1 cellular context compared by ENCODE assay signal in the genomic region with DNA sequence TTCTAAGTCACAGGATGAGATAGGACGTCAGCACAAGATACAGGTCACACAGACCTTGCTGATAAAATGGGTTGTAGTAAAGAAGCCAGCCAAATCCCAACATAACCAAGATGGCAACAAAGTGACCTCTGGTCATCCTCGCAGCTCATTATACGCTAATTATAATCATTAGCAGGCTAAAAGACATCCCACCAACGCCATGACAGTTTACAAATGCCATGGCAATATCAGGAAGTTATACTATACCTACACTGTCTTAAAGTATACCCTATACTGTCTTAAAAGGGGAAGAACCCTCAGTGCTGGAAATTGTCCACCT.
TF ChIP-seq lines count a peak whose summit lies in the region.

No MANE protein-coding gene starts in this region.

TF ChIP-seq in K562, 482 proteins besides CTCF, POLR2A, EP300 and RAD21 (continued from another document):
- TF ChIP-seq, protein P1, sequence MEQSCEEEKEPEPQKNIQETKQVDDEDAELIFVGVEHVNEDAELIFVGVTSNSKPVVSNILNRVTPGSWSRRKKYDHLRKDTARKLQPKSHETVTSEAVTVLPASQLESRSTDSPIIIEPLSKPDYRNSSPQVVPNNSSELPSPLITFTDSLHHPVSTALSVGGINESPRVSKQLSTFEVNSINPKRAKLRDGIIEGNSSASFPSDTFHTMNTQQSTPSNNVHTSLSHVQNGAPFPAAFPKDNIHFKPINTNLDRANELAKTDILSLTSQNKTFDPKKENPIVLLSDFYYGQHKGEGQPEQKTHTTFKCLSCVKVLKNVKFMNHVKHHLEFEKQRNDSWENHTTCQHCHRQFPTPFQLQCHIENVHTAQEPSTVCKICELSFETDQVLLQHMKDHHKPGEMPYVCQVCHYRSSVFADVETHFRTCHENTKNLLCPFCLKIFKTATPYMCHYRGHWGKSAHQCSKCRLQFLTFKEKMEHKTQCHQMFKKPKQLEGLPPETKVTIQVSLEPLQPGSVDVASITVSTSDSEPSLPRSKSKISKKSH (CRISPR knock-in tag; IDR thresholded peaks at IDR 0.05), result no peak
- TF ChIP-seq, protein P2, sequence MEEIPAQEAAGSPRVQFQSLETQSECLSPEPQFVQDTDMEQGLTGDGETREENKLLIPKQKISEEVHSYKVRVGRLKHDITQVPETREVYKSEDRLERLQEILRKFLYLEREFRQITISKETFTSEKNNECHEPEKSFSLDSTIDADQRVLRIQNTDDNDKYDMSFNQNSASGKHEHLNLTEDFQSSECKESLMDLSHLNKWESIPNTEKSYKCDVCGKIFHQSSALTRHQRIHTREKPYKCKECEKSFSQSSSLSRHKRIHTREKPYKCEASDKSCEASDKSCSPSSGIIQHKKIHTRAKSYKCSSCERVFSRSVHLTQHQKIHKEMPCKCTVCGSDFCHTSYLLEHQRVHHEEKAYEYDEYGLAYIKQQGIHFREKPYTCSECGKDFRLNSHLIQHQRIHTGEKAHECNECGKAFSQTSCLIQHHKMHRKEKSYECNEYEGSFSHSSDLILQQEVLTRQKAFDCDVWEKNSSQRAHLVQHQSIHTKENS (CRISPR knock-in tag; IDR thresholded peaks at IDR 0.05), result no peak
- TF ChIP-seq, protein P3, sequence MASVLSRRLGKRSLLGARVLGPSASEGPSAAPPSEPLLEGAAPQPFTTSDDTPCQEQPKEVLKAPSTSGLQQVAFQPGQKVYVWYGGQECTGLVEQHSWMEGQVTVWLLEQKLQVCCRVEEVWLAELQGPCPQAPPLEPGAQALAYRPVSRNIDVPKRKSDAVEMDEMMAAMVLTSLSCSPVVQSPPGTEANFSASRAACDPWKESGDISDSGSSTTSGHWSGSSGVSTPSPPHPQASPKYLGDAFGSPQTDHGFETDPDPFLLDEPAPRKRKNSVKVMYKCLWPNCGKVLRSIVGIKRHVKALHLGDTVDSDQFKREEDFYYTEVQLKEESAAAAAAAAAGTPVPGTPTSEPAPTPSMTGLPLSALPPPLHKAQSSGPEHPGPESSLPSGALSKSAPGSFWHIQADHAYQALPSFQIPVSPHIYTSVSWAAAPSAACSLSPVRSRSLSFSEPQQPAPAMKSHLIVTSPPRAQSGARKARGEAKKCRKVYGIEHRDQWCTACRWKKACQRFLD (CRISPR knock-in tag; IDR thresholded peaks at IDR 0.05), result peak; percentile 51; the same call in 1 of the 2 replicates
- TF ChIP-seq, protein P4, sequence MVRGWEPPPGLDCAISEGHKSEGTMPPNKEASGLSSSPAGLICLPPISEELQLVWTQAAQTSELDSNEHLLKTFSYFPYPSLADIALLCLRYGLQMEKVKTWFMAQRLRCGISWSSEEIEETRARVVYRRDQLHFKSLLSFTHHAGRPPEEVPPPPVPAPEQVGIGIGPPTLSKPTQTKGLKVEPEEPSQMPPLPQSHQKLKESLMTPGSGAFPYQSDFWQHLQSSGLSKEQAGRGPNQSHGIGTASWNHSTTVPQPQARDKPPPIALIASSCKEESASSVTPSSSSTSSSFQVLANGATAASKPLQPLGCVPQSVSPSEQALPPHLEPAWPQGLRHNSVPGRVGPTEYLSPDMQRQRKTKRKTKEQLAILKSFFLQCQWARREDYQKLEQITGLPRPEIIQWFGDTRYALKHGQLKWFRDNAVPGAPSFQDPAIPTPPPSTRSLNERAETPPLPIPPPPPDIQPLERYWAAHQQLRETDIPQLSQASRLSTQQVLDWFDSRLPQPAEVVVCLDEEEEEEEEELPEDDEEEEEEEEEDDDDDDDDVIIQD (CRISPR knock-in tag; IDR thresholded peaks at IDR 0.05), result no peak
- TF ChIP-seq, protein P5, sequence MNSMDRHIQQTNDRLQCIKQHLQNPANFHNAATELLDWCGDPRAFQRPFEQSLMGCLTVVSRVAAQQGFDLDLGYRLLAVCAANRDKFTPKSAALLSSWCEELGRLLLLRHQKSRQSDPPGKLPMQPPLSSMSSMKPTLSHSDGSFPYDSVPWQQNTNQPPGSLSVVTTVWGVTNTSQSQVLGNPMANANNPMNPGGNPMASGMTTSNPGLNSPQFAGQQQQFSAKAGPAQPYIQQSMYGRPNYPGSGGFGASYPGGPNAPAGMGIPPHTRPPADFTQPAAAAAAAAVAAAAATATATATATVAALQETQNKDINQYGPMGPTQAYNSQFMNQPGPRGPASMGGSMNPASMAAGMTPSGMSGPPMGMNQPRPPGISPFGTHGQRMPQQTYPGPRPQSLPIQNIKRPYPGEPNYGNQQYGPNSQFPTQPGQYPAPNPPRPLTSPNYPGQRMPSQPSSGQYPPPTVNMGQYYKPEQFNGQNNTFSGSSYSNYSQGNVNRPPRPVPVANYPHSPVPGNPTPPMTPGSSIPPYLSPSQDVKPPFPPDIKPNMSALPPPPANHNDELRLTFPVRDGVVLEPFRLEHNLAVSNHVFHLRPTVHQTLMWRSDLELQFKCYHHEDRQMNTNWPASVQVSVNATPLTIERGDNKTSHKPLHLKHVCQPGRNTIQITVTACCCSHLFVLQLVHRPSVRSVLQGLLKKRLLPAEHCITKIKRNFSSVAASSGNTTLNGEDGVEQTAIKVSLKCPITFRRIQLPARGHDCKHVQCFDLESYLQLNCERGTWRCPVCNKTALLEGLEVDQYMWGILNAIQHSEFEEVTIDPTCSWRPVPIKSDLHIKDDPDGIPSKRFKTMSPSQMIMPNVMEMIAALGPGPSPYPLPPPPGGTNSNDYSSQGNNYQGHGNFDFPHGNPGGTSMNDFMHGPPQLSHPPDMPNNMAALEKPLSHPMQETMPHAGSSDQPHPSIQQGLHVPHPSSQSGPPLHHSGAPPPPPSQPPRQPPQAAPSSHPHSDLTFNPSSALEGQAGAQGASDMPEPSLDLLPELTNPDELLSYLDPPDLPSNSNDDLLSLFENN (IDR thresholded peaks at IDR 0.05; ENCODE audit: low read depth in 2 of 2, low read length in 2 of 2), result no peak
- no peak for TF ChIP-seq SMAD3 (CRISPR knock-in tag; conservative IDR thresholded peaks at IDR 0.05)
- no peak for TF ChIP-seq DDX20 (tag; IDR thresholded peaks at IDR 0.05; ENCODE audit: low read depth)
- TF ChIP-seq, protein P6, sequence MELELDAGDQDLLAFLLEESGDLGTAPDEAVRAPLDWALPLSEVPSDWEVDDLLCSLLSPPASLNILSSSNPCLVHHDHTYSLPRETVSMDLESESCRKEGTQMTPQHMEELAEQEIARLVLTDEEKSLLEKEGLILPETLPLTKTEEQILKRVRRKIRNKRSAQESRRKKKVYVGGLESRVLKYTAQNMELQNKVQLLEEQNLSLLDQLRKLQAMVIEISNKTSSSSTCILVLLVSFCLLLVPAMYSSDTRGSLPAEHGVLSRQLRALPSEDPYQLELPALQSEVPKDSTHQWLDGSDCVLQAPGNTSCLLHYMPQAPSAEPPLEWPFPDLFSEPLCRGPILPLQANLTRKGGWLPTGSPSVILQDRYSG (tag; conservative IDR thresholded peaks at IDR 0.05; ENCODE audit: low read depth), result 0 out of 2 replicates have a peak, but pooled peaks have one; percentile 15
- no peak for TF ChIP-seq SMARCB1 (IDR thresholded peaks at IDR 0.05; ENCODE audit: insufficient read length, low read depth)
- TF ChIP-seq CXXC5 (CRISPR knock-in tag; IDR thresholded peaks at IDR 0.05), result no peak
- TF ChIP-seq RCOR1 (IDR thresholded peaks at IDR 0.05; ENCODE audit: borderline replicate concordance in 1 of 2, low read depth in 2 of 2, low read length in 2 of 2), result no peak
- TF ChIP-seq, protein P7, sequence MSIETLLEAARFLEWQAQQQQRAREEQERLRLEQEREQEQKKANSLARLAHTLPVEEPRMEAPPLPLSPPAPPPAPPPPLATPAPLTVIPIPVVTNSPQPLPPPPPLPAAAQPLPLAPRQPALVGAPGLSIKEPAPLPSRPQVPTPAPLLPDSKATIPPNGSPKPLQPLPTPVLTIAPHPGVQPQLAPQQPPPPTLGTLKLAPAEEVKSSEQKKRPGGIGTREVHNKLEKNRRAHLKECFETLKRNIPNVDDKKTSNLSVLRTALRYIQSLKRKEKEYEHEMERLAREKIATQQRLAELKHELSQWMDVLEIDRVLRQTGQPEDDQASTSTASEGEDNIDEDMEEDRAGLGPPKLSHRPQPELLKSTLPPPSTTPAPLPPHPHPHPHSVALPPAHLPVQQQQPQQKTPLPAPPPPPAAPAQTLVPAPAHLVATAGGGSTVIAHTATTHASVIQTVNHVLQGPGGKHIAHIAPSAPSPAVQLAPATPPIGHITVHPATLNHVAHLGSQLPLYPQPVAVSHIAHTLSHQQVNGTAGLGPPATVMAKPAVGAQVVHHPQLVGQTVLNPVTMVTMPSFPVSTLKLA (conservative IDR thresholded peaks at IDR 0.05), result no peak
- TF ChIP-seq MYC (IDR thresholded peaks at IDR 0.05; ENCODE audit: low read depth, low read length), result no peak
- TF ChIP-seq MYC (CRISPR knock-in tag; IDR thresholded peaks at IDR 0.05; ENCODE audit: borderline replicate concordance, low read depth), result no peak
- no peak for TF ChIP-seq LEF1 (IDR thresholded peaks at IDR 0.05)
- 0 out of 2 replicates have a peak, but pooled peaks have one; percentile 22 for TF ChIP-seq ZNF75A (CRISPR knock-in tag; IDR thresholded peaks at IDR 0.05)
- no peak for TF ChIP-seq ZNF431 (CRISPR knock-in tag; IDR thresholded peaks at IDR 0.05)
- TF ChIP-seq EWSR1 (IDR thresholded peaks at IDR 0.05; ENCODE audit: borderline replicate concordance, low read depth, partially characterized antibody), result no peak
- 0 out of 2 replicates have a peak, but pooled peaks have one; percentile 17 for TF ChIP-seq GTF2A2 (tag; IDR thresholded peaks at IDR 0.05)
- TF ChIP-seq ZFP36 (IDR thresholded peaks at IDR 0.05; ENCODE audit: low read depth, low read length, partially characterized antibody), result no peak
- no peak for TF ChIP-seq ZNF23 (CRISPR knock-in tag; IDR thresholded peaks at IDR 0.05)
- no peak for TF ChIP-seq ZNF282 (CRISPR knock-in tag; IDR thresholded peaks at IDR 0.05)
- TF ChIP-seq CBX3 (IDR thresholded peaks at IDR 0.05; ENCODE audit: borderline replicate concordance in 1 of 2, low read length in 2 of 2), result no peak
- TF ChIP-seq SIN3A (IDR thresholded peaks at IDR 0.05; ENCODE audit: borderline replicate concordance in 2 of 2, control insufficient read depth in 1 of 2, low read depth in 2 of 2, low read length in 2 of 2), result no peak
- no peak for TF ChIP-seq GTF2E2 (tag; IDR thresholded peaks at IDR 0.05)
- TF ChIP-seq, protein P8, sequence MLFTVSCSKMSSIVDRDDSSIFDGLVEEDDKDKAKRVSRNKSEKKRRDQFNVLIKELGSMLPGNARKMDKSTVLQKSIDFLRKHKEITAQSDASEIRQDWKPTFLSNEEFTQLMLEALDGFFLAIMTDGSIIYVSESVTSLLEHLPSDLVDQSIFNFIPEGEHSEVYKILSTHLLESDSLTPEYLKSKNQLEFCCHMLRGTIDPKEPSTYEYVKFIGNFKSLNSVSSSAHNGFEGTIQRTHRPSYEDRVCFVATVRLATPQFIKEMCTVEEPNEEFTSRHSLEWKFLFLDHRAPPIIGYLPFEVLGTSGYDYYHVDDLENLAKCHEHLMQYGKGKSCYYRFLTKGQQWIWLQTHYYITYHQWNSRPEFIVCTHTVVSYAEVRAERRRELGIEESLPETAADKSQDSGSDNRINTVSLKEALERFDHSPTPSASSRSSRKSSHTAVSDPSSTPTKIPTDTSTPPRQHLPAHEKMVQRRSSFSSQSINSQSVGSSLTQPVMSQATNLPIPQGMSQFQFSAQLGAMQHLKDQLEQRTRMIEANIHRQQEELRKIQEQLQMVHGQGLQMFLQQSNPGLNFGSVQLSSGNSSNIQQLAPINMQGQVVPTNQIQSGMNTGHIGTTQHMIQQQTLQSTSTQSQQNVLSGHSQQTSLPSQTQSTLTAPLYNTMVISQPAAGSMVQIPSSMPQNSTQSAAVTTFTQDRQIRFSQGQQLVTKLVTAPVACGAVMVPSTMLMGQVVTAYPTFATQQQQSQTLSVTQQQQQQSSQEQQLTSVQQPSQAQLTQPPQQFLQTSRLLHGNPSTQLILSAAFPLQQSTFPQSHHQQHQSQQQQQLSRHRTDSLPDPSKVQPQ (CRISPR knock-in tag; IDR thresholded peaks at IDR 0.05; ENCODE audit: borderline replicate concordance), result 0 out of 2 replicates have a peak, but pooled peaks have one; percentile 29
- no peak for TF ChIP-seq MYNN (IDR thresholded peaks at IDR 0.05)
- TF ChIP-seq MYNN (CRISPR knock-in tag; IDR thresholded peaks at IDR 0.05), result no peak
- TF ChIP-seq, protein P9, sequence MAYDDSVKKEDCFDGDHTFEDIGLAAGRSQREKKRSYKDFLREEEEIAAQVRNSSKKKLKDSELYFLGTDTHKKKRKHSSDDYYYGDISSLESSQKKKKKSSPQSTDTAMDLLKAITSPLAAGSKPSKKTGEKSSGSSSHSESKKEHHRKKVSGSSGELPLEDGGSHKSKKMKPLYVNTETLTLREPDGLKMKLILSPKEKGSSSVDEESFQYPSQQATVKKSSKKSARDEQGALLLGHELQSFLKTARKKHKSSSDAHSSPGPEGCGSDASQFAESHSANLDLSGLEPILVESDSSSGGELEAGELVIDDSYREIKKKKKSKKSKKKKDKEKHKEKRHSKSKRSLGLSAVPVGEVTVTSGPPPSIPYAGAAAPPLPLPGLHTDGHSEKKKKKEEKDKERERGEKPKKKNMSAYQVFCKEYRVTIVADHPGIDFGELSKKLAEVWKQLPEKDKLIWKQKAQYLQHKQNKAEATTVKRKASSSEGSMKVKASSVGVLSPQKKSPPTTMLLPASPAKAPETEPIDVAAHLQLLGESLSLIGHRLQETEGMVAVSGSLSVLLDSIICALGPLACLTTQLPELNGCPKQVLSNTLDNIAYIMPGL (CRISPR knock-in tag; IDR thresholded peaks at IDR 0.05), result no peak
- TF ChIP-seq, protein P10, sequence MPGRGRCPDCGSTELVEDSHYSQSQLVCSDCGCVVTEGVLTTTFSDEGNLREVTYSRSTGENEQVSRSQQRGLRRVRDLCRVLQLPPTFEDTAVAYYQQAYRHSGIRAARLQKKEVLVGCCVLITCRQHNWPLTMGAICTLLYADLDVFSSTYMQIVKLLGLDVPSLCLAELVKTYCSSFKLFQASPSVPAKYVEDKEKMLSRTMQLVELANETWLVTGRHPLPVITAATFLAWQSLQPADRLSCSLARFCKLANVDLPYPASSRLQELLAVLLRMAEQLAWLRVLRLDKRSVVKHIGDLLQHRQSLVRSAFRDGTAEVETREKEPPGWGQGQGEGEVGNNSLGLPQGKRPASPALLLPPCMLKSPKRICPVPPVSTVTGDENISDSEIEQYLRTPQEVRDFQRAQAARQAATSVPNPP (IDR thresholded peaks at IDR 0.05; ENCODE audit: borderline replicate concordance, insufficient read depth, insufficient read length), result no peak
- no peak for TF ChIP-seq POU5F1 (IDR thresholded peaks at IDR 0.05; ENCODE audit: borderline replicate concordance, low read depth, low read length, partially characterized antibody)
- no peak for TF ChIP-seq ARID2 (IDR thresholded peaks at IDR 0.05)
